Comparison of ENCODE assay signal across 2 cellular contexts in the genomic region with DNA sequence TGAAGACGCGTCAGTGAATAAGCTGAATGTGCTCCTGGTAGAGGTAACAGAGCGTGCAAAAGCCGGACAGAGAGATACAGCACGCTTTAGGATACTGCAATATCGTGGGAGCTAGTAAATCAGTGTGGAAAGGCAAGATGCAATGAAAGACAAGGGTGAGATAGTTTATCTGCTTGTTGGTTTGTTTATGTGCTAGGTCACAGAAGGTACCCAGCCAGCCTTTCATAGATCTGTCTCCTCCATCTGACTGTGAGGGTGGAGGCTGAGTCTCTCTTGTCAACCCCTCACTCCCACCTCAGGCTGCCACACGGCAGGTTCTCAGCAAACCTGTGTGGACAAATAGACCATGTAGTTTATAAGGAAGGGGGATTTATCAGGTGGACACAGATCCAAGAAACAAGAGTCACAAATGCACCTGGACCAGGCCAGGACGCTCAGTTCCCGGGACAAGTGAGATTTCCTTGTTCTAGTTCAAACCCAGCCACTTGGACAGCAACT.
TF ChIP-seq lines count a peak whose summit lies in the region.

No MANE protein-coding gene starts in this region.

TF ChIP-seq in SK-N-SH, 30 proteins besides CTCF, POLR2A, EP300 and RAD21:
- TF ChIP-seq, protein P1, sequence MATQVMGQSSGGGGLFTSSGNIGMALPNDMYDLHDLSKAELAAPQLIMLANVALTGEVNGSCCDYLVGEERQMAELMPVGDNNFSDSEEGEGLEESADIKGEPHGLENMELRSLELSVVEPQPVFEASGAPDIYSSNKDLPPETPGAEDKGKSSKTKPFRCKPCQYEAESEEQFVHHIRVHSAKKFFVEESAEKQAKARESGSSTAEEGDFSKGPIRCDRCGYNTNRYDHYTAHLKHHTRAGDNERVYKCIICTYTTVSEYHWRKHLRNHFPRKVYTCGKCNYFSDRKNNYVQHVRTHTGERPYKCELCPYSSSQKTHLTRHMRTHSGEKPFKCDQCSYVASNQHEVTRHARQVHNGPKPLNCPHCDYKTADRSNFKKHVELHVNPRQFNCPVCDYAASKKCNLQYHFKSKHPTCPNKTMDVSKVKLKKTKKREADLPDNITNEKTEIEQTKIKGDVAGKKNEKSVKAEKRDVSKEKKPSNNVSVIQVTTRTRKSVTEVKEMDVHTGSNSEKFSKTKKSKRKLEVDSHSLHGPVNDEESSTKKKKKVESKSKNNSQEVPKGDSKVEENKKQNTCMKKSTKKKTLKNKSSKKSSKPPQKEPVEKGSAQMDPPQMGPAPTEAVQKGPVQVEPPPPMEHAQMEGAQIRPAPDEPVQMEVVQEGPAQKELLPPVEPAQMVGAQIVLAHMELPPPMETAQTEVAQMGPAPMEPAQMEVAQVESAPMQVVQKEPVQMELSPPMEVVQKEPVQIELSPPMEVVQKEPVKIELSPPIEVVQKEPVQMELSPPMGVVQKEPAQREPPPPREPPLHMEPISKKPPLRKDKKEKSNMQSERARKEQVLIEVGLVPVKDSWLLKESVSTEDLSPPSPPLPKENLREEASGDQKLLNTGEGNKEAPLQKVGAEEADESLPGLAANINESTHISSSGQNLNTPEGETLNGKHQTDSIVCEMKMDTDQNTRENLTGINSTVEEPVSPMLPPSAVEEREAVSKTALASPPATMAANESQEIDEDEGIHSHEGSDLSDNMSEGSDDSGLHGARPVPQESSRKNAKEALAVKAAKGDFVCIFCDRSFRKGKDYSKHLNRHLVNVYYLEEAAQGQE (IDR thresholded peaks at IDR 0.05; ENCODE audit: low read depth, low read length): no peak
- TF ChIP-seq, protein P2, sequence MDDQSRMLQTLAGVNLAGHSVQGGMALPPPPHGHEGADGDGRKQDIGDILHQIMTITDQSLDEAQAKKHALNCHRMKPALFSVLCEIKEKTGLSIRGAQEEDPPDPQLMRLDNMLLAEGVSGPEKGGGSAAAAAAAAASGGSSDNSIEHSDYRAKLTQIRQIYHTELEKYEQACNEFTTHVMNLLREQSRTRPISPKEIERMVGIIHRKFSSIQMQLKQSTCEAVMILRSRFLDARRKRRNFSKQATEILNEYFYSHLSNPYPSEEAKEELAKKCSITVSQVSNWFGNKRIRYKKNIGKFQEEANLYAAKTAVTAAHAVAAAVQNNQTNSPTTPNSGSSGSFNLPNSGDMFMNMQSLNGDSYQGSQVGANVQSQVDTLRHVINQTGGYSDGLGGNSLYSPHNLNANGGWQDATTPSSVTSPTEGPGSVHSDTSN (IDR thresholded peaks at IDR 0.05): no peak
- TF ChIP-seq, protein P3, sequence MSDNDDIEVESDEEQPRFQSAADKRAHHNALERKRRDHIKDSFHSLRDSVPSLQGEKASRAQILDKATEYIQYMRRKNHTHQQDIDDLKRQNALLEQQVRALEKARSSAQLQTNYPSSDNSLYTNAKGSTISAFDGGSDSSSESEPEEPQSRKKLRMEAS (IDR thresholded peaks at IDR 0.05; ENCODE audit: low read depth): no peak
- TF ChIP-seq FOXM1 (IDR thresholded peaks at IDR 0.05; ENCODE audit: low read depth): no peak
- TF ChIP-seq, protein P4, sequence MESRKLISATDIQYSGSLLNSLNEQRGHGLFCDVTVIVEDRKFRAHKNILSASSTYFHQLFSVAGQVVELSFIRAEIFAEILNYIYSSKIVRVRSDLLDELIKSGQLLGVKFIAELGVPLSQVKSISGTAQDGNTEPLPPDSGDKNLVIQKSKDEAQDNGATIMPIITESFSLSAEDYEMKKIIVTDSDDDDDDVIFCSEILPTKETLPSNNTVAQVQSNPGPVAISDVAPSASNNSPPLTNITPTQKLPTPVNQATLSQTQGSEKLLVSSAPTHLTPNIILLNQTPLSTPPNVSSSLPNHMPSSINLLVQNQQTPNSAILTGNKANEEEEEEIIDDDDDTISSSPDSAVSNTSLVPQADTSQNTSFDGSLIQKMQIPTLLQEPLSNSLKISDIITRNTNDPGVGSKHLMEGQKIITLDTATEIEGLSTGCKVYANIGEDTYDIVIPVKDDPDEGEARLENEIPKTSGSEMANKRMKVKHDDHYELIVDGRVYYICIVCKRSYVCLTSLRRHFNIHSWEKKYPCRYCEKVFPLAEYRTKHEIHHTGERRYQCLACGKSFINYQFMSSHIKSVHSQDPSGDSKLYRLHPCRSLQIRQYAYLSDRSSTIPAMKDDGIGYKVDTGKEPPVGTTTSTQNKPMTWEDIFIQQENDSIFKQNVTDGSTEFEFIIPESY (IDR thresholded peaks at IDR 0.05; ENCODE audit: borderline replicate concordance, low read depth): no peak
- no peak for TF ChIP-seq TAF1 (IDR thresholded peaks at IDR 0.05; ENCODE audit: borderline replicate concordance, low read depth, low read length)
- TF ChIP-seq SMC3 (IDR thresholded peaks at IDR 0.05; ENCODE audit: low read depth, low read length): no peak
- TF ChIP-seq TEAD4 (IDR thresholded peaks at IDR 0.05; ENCODE audit: borderline replicate concordance, insufficient read depth): no peak
- TF ChIP-seq, protein P5, sequence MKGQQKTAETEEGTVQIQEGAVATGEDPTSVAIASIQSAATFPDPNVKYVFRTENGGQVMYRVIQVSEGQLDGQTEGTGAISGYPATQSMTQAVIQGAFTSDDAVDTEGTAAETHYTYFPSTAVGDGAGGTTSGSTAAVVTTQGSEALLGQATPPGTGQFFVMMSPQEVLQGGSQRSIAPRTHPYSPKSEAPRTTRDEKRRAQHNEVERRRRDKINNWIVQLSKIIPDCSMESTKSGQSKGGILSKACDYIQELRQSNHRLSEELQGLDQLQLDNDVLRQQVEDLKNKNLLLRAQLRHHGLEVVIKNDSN (IDR thresholded peaks at IDR 0.05; ENCODE audit: borderline replicate concordance, low read depth): no peak
- no peak for TF ChIP-seq RCOR1 (IDR thresholded peaks at IDR 0.05; ENCODE audit: low read length)
- no peak for TF ChIP-seq FOSL2 (IDR thresholded peaks at IDR 0.05; ENCODE audit: borderline replicate concordance, low read depth)
- TF ChIP-seq ELF1 (IDR thresholded peaks at IDR 0.05): no peak
- TF ChIP-seq, protein P6, sequence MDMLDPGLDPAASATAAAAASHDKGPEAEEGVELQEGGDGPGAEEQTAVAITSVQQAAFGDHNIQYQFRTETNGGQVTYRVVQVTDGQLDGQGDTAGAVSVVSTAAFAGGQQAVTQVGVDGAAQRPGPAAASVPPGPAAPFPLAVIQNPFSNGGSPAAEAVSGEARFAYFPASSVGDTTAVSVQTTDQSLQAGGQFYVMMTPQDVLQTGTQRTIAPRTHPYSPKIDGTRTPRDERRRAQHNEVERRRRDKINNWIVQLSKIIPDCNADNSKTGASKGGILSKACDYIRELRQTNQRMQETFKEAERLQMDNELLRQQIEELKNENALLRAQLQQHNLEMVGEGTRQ (IDR thresholded peaks at IDR 0.05; ENCODE audit: borderline replicate concordance, low read depth, low read length): no peak
- no peak for TF ChIP-seq MEF2A (IDR thresholded peaks at IDR 0.05; ENCODE audit: borderline replicate concordance, low read depth)
- TF ChIP-seq SIN3A (IDR thresholded peaks at IDR 0.05; ENCODE audit: borderline replicate concordance, low read depth, low read length): no peak
- TF ChIP-seq EZH2phosphoT487 (IDR thresholded peaks at IDR 0.05; ENCODE audit: borderline replicate concordance, low read depth): no peak
- no peak for TF ChIP-seq POLR2AphosphoS5 (IDR thresholded peaks at IDR 0.05; ENCODE audit: low read depth, low read length)

TF ChIP-seq in SK-N-SH treated with all-trans-retinoic acid at 6 μM for 48 hours, 23 proteins besides CTCF, POLR2A, EP300 and RAD21 (continued from another document):
- TF ChIP-seq, protein P7, sequence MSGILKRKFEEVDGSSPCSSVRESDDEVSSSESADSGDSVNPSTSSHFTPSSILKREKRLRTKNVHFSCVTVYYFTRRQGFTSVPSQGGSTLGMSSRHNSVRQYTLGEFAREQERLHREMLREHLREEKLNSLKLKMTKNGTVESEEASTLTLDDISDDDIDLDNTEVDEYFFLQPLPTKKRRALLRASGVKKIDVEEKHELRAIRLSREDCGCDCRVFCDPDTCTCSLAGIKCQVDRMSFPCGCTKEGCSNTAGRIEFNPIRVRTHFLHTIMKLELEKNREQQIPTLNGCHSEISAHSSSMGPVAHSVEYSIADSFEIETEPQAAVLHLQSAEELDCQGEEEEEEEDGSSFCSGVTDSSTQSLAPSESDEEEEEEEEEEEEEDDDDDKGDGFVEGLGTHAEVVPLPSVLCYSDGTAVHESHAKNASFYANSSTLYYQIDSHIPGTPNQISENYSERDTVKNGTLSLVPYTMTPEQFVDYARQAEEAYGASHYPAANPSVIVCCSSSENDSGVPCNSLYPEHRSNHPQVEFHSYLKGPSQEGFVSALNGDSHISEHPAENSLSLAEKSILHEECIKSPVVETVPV (CRISPR knock-in tag; IDR thresholded peaks at IDR 0.05): no peak
- TF ChIP-seq ZNF8 (CRISPR knock-in tag; IDR thresholded peaks at IDR 0.05): no peak
- no peak for TF ChIP-seq ISL1 (CRISPR knock-in tag; IDR thresholded peaks at IDR 0.05)
- TF ChIP-seq OSR1 (CRISPR knock-in tag; IDR thresholded peaks at IDR 0.05): no peak
- no peak for TF ChIP-seq TCF4 (CRISPR knock-in tag; IDR thresholded peaks at IDR 0.05; ENCODE audit: borderline replicate concordance)
- no peak for TF ChIP-seq TOX (CRISPR knock-in tag; IDR thresholded peaks at IDR 0.05; ENCODE audit: borderline replicate concordance)
- TF ChIP-seq, protein P8, sequence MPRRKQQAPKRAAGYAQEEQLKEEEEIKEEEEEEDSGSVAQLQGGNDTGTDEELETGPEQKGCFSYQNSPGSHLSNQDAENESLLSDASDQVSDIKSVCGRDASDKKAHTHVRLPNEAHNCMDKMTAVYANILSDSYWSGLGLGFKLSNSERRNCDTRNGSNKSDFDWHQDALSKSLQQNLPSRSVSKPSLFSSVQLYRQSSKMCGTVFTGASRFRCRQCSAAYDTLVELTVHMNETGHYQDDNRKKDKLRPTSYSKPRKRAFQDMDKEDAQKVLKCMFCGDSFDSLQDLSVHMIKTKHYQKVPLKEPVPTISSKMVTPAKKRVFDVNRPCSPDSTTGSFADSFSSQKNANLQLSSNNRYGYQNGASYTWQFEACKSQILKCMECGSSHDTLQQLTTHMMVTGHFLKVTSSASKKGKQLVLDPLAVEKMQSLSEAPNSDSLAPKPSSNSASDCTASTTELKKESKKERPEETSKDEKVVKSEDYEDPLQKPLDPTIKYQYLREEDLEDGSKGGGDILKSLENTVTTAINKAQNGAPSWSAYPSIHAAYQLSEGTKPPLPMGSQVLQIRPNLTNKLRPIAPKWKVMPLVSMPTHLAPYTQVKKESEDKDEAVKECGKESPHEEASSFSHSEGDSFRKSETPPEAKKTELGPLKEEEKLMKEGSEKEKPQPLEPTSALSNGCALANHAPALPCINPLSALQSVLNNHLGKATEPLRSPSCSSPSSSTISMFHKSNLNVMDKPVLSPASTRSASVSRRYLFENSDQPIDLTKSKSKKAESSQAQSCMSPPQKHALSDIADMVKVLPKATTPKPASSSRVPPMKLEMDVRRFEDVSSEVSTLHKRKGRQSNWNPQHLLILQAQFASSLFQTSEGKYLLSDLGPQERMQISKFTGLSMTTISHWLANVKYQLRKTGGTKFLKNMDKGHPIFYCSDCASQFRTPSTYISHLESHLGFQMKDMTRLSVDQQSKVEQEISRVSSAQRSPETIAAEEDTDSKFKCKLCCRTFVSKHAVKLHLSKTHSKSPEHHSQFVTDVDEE (CRISPR knock-in tag; IDR thresholded peaks at IDR 0.05): no peak
- TF ChIP-seq ESRRG (CRISPR knock-in tag; IDR thresholded peaks at IDR 0.05): no peak
